Comparison of ENCODE assay signal across 14 cellular contexts in the genomic region with DNA sequence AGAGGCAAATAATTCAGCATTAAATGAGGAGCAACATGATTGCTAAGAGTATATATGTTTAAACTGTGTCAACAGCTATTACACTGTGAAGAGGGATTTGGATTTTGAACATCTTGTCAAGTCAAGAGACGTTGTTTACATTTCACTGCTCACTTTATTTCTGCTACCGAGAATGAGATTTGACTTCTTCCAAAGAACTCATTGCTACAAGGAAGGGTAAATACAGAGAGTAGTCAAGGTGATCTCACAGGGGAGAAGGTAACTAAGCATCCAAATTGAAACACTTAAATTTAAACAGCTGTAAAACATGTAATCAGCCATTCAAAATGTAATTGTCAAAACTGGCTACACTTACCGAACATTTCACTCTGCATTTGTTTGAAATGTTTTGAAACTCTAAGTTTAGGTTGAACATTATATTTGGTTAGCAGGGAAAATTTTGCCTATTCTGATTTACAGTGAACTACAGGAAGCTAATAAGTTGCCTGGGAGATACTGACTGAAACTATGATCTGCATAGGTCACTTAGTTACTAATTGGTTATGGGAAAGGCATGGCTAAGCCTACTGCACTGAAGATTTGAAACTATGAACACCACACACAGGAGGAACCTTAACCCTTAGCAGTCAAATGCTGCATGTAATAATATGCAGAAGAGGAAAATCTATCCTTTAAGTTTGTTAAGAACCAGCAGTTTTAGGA. TPM values are rescaled to one million over a fixed set of nuclear protein-coding genes. Genes with fewer than 3 reads are reported as not detected.
DNase-seq lines count a peak whose midpoint lies in the region; ATAC-seq and TF ChIP-seq lines count a peak whose summit lies in the region.
"Had no signal": no experiment of that assay in that cellular context is flagged by ENCODE, and none has a peak within 500 bp of the region (broad histone marks: within the 10 kb centered on the region; RNA-seq: fewer than 3 reads in every experiment).

No MANE protein-coding gene starts in this region.

- no peaks in the 10 kb centered on the region for H3K4me1 Mint-ChIP-seq in nephron progenitor cell
- no peaks in the 10 kb centered on the region for H3K4me1 Mint-ChIP-seq in activated T-cell treated with anti-CD3 and anti-CD28 coated beads, Interleukin-2, amount 50 U/mL, for 4 hours (ENCODE audit: low read depth)

- H3K9me3 Mint-ChIP-seq in nephron progenitor cell = no peaks in the 10 kb centered on the region
- H3K9me3 Mint-ChIP-seq in activated T-cell treated with anti-CD3 and anti-CD28 coated beads, Interleukin-2, amount 50 U/mL, for 4 hours = no peaks in the 10 kb centered on the region
- H3K9me3 Mint-ChIP-seq: naive B cell had no signal

- peak in 2 of 3 experiments; percentile 33 to 43 for DNase-seq in NCI-H1417 (lab: John Stamatoyannopoulos, UW)
- DNase-seq in NCI-H1417 treated with DMSO at 0.1 percent for 48 hours (lab: John Stamatoyannopoulos, UW) = no peak
- DNase-seq in nephron progenitor cell = no peak
- no peak for DNase-seq in foreskin melanocyte
- DNase-seq in activated T-cell treated with anti-CD3 and anti-CD28 coated beads, Interleukin-2, amount 50 U/mL, for 4 hours = no peak
- DNase-seq in activated naive CD4-positive, alpha-beta T cell treated with Interleukin-2 at 50 U/mL for 16 hours = no peak
- DNase-seq: activated CD8-positive, alpha-beta memory T cell treated with anti-CD3 and anti-CD28 coated beads, Interleukin-2, amount 50 U/mL, for 48 hours; DMS 273 treated with DMSO at 0.1 percent for 48 hours; dorsolateral prefrontal cortex; foreskin keratinocyte; naive B cell; WERI-Rb-1 had no signal

- peak overlapping the region; percentile 22 for H3K27ac Mint-ChIP-seq in nephron progenitor cell

- no peak overlapping the region for H3K4me3 Mint-ChIP-seq in nephron progenitor cell
- H3K4me3 Mint-ChIP-seq in activated T-cell treated with anti-CD3 and anti-CD28 coated beads, Interleukin-2, amount 50 U/mL, for 4 hours = no peak overlapping the region
- H3K4me3 Mint-ChIP-seq: naive B cell had no signal

- peak; percentile 72 for ATAC-seq in HG02759 (IDR thresholded peaks at IDR 0.05; ENCODE audit: unreplicated experiment)
- peak; percentile 54 for ATAC-seq in HG03469 (IDR thresholded peaks at IDR 0.05; ENCODE audit: unreplicated experiment)
- ATAC-seq in activated T-cell treated with anti-CD3 and anti-CD28 coated beads, Interleukin-2, amount 50 U/mL, for 4 hours = no peak
- ATAC-seq: foreskin keratinocyte had no signal

- H3K36me3 Mint-ChIP-seq in nephron progenitor cell (ENCODE audit: low read depth) = no peaks in the 10 kb centered on the region
- peaks cover 1% of the 10 kb centered on the region for H3K36me3 Mint-ChIP-seq in activated T-cell treated with anti-CD3 and anti-CD28 coated beads, Interleukin-2, amount 50 U/mL, for 4 hours (ENCODE audit: insufficient read depth)
- H3K36me3 Mint-ChIP-seq: naive B cell had no signal

- TF ChIP-seq CTCF in nephron progenitor cell (IDR thresholded peaks at IDR 0.05) = no peak

- no peaks in the 10 kb centered on the region for H3K27me3 Mint-ChIP-seq in nephron progenitor cell (ENCODE audit: low read depth, poor library complexity)
- H3K27me3 Mint-ChIP-seq in activated T-cell treated with anti-CD3 and anti-CD28 coated beads, Interleukin-2, amount 50 U/mL, for 4 hours (ENCODE audit: low read depth) = peaks cover 18% of the 10 kb centered on the region
- H3K27me3 Mint-ChIP-seq: naive B cell had no signal

RNA-seq across cellular contexts. Expression of a gene that starts 33.3 kb away (rescaled TPM):
- 1 to 10 TPM; 1.9 to 2.3 (median 2.0) TPM for total RNA-seq in activated T-cell treated with anti-CD3 and anti-CD28 coated beads, Interleukin-2, amount 50 U/mL, for 4 hours

Comparison
In these comparisons a context has a peak if more than half of its experiments do, and no peak if none do; other contexts are left out.
1. DNase-seq: peak in NCI-H1417 (2 of 3); none in NCI-H1417 treated with DMSO at 0.1 percent for 48 hours (single experiment), nephron progenitor cell (single experiment), foreskin melanocyte (single experiment), activated T-cell treated with anti-CD3 and anti-CD28 coated beads, Interleukin-2, amount 50 U/mL, for 4 hours (single experiment) and activated naive CD4-positive, alpha-beta T cell treated with Interleukin-2 at 50 U/mL for 16 hours (single experiment).
2. ATAC-seq: peak in HG02759 (single experiment) and HG03469 (single experiment); none in activated T-cell treated with anti-CD3 and anti-CD28 coated beads, Interleukin-2, amount 50 U/mL, for 4 hours (0 of 2).